Comparison of ENCODE assay signal across 25 cellular contexts in the genomic region with DNA sequence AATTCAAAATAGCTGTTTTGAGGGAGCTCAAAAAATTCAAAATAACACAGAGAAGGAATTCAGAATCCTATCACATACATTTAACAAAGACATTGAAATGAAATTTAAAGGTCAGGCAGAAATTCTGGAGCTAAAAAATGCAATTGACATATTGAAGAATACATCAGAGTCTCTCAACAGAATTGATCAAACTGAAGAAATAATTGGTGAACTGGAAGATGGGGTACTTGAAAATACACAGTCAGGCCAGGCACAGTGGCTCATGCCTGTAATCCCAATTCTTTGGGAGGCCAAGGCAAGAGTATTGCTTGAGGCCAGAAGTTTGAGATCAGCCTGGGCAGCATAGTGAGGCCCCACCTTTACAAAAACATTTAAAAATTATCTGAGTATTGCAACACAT. TPM values are rescaled to one million over a fixed set of nuclear protein-coding genes. Genes with fewer than 3 reads are reported as not detected.
DNase-seq lines count a peak whose midpoint lies in the region; ATAC-seq, FAIRE-seq and TF ChIP-seq lines count a peak whose summit lies in the region.
"Had no signal": no experiment of that assay in that cellular context is flagged by ENCODE, and none has a peak within 500 bp of the region (broad histone marks: within the 10 kb centered on the region; RNA-seq: fewer than 3 reads in every experiment).

No MANE protein-coding gene starts in this region.

- no peak overlapping the region for H3K4me3 ChIP-seq in HepG2 (replicated peaks in 1 of 3; ENCODE audit: insufficient read depth in 1 of 3, low read depth in 2 of 3, low read length in 3 of 3)
- no peak overlapping the region for H3K4me3 ChIP-seq in right lobe of liver
- H3K4me3 ChIP-seq in K562: no peak overlapping the region
- H3K4me3 ChIP-seq: BLaER1 had no signal

- H2AFZ ChIP-seq in HepG2 (ENCODE audit: low read length) (no peak overlapping the region), K562 (ENCODE audit: low read depth, low read length) (no peak overlapping the region)

- H4K20me1 ChIP-seq in HepG2 (ENCODE audit: insufficient read depth, low read length) (no peaks in the 10 kb centered on the region), K562 (replicated peaks; ENCODE audit: control insufficient read depth, insufficient read depth, low read length) (no peaks in the 10 kb centered on the region)
- H4K20me1 ChIP-seq: BLaER1 had no signal

- no peaks in the 10 kb centered on the region for H3K9me3 ChIP-seq in HepG2 (ENCODE audit: low read length)
- no peaks in the 10 kb centered on the region for H3K9me3 ChIP-seq in right lobe of liver
- peaks cover 3% of the 10 kb centered on the region; the same call in 1 of the 2 replicates for H3K9me3 ChIP-seq in K562 (replicated peaks; ENCODE audit: control insufficient read depth, insufficient read depth, low read depth, low read length)
- H3K9me3 ChIP-seq: BE2C had no signal

- no peak overlapping the region for H3K9ac ChIP-seq in HepG2 (ENCODE audit: insufficient read depth, low read depth, low read length)
- no peak overlapping the region for H3K9ac ChIP-seq in K562 (ENCODE audit: insufficient read depth in 1 of 2, low read depth in 2 of 2, low read length in 2 of 2)
- H3K9ac ChIP-seq: BLaER1 had no signal

- H3K27me3 ChIP-seq in HepG2 (ENCODE audit: control insufficient read depth in 1 of 2, insufficient read depth in 2 of 2, low read length in 2 of 2) (no peaks in the 10 kb centered on the region; a peak in 1 of 5 replicates), right lobe of liver (no peaks in the 10 kb centered on the region), K562 (ENCODE audit: control insufficient read depth in 2 of 2, insufficient read depth in 2 of 2, low read length in 2 of 2) (no peaks in the 10 kb centered on the region)
- H3K27me3 ChIP-seq: BE2C, BLaER1 had no signal

- ATAC-seq in HepG2 (no peak), right lobe of liver (no peak), K562 (no peak), HG03565 (IDR thresholded peaks at IDR 0.05; ENCODE audit: unreplicated experiment) (no peak), GM21423 (IDR thresholded peaks at IDR 0.05; ENCODE audit: unreplicated experiment) (no peak)

- TF ChIP-seq CTCF in HepG2 (CRISPR knock-in tag; IDR thresholded peaks at IDR 0.05) (no peak), right lobe of liver (IDR thresholded peaks at IDR 0.05) (no peak), K562 (IDR thresholded peaks at IDR 0.05 in 2 of 3, conservative IDR thresholded peaks at IDR 0.05 in 1 of 3; ENCODE audit: insufficient read depth in 2 of 3, low read depth in 1 of 3, low read length in 3 of 3) (no peak)

- no peak overlapping the region for H3K4me2 ChIP-seq in HepG2 (ENCODE audit: low read depth, low read length)
- H3K4me2 ChIP-seq in K562 (ENCODE audit: insufficient read depth, low read length): no peak overlapping the region
- H3K4me2 ChIP-seq: BLaER1 had no signal

- TF ChIP-seq POLR2A in HepG2 (IDR thresholded peaks at IDR 0.05; ENCODE audit: insufficient read depth in 1 of 2, low read depth in 2 of 2, low read length in 2 of 2) (no peak), right lobe of liver (IDR thresholded peaks at IDR 0.05) (no peak), K562 (conservative IDR thresholded peaks at IDR 0.05) (no peak)

- intact Hi-C loops in HepG2 (cut with micrococcal nuclease; ENCODE audit: unreplicated experiment) (no loop called here), right lobe of liver (cut with DNase I) (no loop called here), K562 (cut with micrococcal nuclease) (loop anchor here (5.0 kb wide), 1 partner anchor 288 kb away; the partner anchor contains the start of gene C14orf39)

- H3K4me1 ChIP-seq in HepG2 (ENCODE audit: insufficient read depth, low read length) (no peaks in the 10 kb centered on the region), right lobe of liver (no peaks in the 10 kb centered on the region), K562 (replicated peaks in 1 of 2; ENCODE audit: control insufficient read depth in 2 of 2, insufficient read depth in 2 of 2, low read length in 2 of 2) (peaks cover 0 to 3% of the 10 kb centered on the region in 2 experiments; a peak in 2 of 5 replicates)
- H3K4me1 ChIP-seq: BLaER1 had no signal

- no peak for TF ChIP-seq EP300 in HepG2 (IDR thresholded peaks at IDR 0.05; ENCODE audit: low read depth in 2 of 2, low read length in 2 of 2)
- no peak for TF ChIP-seq EP300 in HepG2 (CRISPR knock-in tag; IDR thresholded peaks at IDR 0.05; ENCODE audit: borderline replicate concordance)
- no peak for TF ChIP-seq EP300 in K562 (IDR thresholded peaks at IDR 0.05; ENCODE audit: low read length)

- BruUV-seq in HepG2 (replicated peaks; lab: Mats Ljungman, UMichigan) (no TSS peak), K562 (replicated peaks; lab: Mats Ljungman, UMichigan) (no TSS peak)

- no peaks in the 10 kb centered on the region for H3K9me1 ChIP-seq in K562 (ENCODE audit: control insufficient read depth, insufficient read depth, low read length)

- H3K79me2 ChIP-seq in HepG2 (ENCODE audit: insufficient read depth, low read length) (no peaks in the 10 kb centered on the region), K562 (ENCODE audit: control insufficient read depth, insufficient read depth, low read length) (no peaks in the 10 kb centered on the region)

- DNase-seq in HepG2 (ENCODE audit: low spot score) (no peak), right lobe of liver (no peak), K562 (ENCODE audit: extremely low read depth in 1 of 4, low spot score in 3 of 4) (no peak), urothelium cell line (ENCODE audit: low spot score) (no peak)
- DNase-seq: 8988T; ACHN; BE2C; C1 segment of cervical spinal cord; CD4-positive, alpha-beta memory T cell; CD4-positive, CD25-positive, alpha-beta regulatory T cell; CD8-positive, alpha-beta memory T cell; COR-L47; DMS 273 treated with DMSO at 0.1 percent for 48 hours; DMS153; DMS53; DMS79; DND-41; EL; GDM1 had no signal

- FAIRE-seq in HepG2 (lab: Jason Lieb, UNC) (no peak), K562 (lab: Jason Lieb, UNC) (no peak), urothelium cell line (lab: Jason Lieb, UNC) (peak; percentile 20)
- FAIRE-seq: A204.1, GM12891, GM19239 had no signal

- CTCF ChIA-PET in HepG2 (lab: Yijun Ruan, JAX; ENCODE audit: low intra/inter-chr PET ratio, low total read pairs) (no interaction called here), K562 (lab: Yijun Ruan, JAX; ENCODE audit: low intra/inter-chr PET ratio) (no interaction called here)

- POLR2A ChIA-PET in HepG2 (lab: Yijun Ruan, JAX): no interaction called here
- POLR2A ChIA-PET in K562 (lab: Yijun Ruan, JAX): no interaction called here

- H3K27ac ChIP-seq in HepG2 (ENCODE audit: extremely low read length, insufficient read depth, low read length) (no peak overlapping the region), right lobe of liver (no peak overlapping the region), K562 (ENCODE audit: extremely low read depth, low read depth, low read length) (no peak overlapping the region)
- H3K27ac ChIP-seq: BLaER1 had no signal

- TF ChIP-seq RAD21 in HepG2 (CRISPR knock-in tag; IDR thresholded peaks at IDR 0.05) (no peak), K562 (CRISPR knock-in tag; conservative IDR thresholded peaks at IDR 0.05 in 1 of 2, IDR thresholded peaks at IDR 0.05 in 1 of 2) (no peak)

- in situ Hi-C loops in HepG2 (cut with HindIII; ENCODE audit: extremely low pct_ligation_motif_present, low pct_unique_long_range_greater_than_20kb) (loop anchor here (25.0 kb wide), 1 partner anchor 687 kb away; no protein-coding TSS in a partner anchor), K562 (cut with MboI) (no loop called here)

- H3K36me3 ChIP-seq in HepG2 (replicated peaks in 1 of 2; ENCODE audit: control insufficient read depth in 1 of 2, insufficient read depth in 2 of 2, low read length in 2 of 2) (no peaks in the 10 kb centered on the region), right lobe of liver (no peaks in the 10 kb centered on the region), K562 (ENCODE audit: control insufficient read depth, insufficient read depth, low read length) (no peaks in the 10 kb centered on the region)
- H3K36me3 ChIP-seq: BE2C, BLaER1 had no signal

RNA-seq across cellular contexts. Expression of gene DHRS7, which starts 34.1 kb away (rescaled TPM):
- 25.2 and 44.4 TPM in 2 replicates for total RNA-seq in HepG2 (2016; rRNA removed; fragmentation: Illumina TruSeq; extraction: Trizol)
- total RNA-seq in HepG2 (2016; cell fraction: cytosol; rRNA removed; fragmentation: Illumina TruSeq; extraction: Trizol; ENCODE audit: low read depth): 7.9 and 8.6 TPM in 2 replicates
- total RNA-seq in HepG2 (2016; cell fraction: insoluble cytoplasmic fraction; rRNA removed; fragmentation: Illumina TruSeq; extraction: Trizol): 26.3 and 40.3 TPM in 2 replicates
- 9.4 and 10.7 TPM in 2 replicates for total RNA-seq in HepG2 (2016; cell fraction: membrane; rRNA removed; fragmentation: Illumina TruSeq; extraction: Trizol)
- 30.8 and 35.0 TPM in 2 replicates for total RNA-seq in HepG2 (2016; cell fraction: nucleus; rRNA removed; fragmentation: Illumina TruSeq; extraction: Trizol)
- polyA plus RNA-seq in HepG2 (2011; rRNA removed): 17.0 and 20.8 TPM in 2 replicates
- polyA plus RNA-seq in HepG2 (2011; cell fraction: cytosol; rRNA removed): 19.3 and 24.1 TPM in 2 replicates
- 9.2 and 12.0 TPM in 2 replicates for polyA plus RNA-seq in HepG2 (2011; cell fraction: nucleus; rRNA removed)
- 23.8 and 32.5 TPM in 2 replicates for polyA plus RNA-seq in HepG2 (2012)
- polyA plus RNA-seq in HepG2 (2016; cell fraction: cytosol; fragmentation: Illumina TruSeq; extraction: Trizol; ENCODE audit: low read depth): 6.4 and 6.9 TPM in 2 replicates
- polyA plus RNA-seq in HepG2 (2016; cell fraction: insoluble cytoplasmic fraction; fragmentation: Illumina TruSeq; extraction: Trizol; ENCODE audit: low read depth): 21.8 and 23.9 TPM in 2 replicates
- 8.3 and 8.6 TPM in 2 replicates for polyA plus RNA-seq in HepG2 (2016; cell fraction: membrane; fragmentation: Illumina TruSeq; extraction: Trizol; ENCODE audit: low read depth)
- 38.7 and 45.9 TPM in 2 replicates for polyA plus RNA-seq in HepG2 (2016; cell fraction: nucleus; fragmentation: Illumina TruSeq; extraction: Trizol; ENCODE audit: insufficient read depth, low read depth)
- 9.0 and 23.9 TPM in 2 replicates for polyA minus RNA-seq in HepG2 (2011; rRNA and poly(A)+ RNA removed; ENCODE audit: low replicate concordance)
- 15.3 and 15.4 TPM in 2 replicates for polyA minus RNA-seq in HepG2 (2011; cell fraction: cytosol; rRNA and poly(A)+ RNA removed)
- 11.6 and 15.4 TPM in 2 replicates for polyA minus RNA-seq in HepG2 (2011; cell fraction: nucleus; rRNA and poly(A)+ RNA removed)
- total RNA-seq in right lobe of liver: 100 to 1,000 TPM in 4 of 6 experiments, 10 to 100 TPM in 2; 65.0 to 153 (median 116) TPM
- total RNA-seq in K562 (2011; cell fraction: chromatin; rRNA removed; ENCODE audit: low replicate concordance): 15.4 and 17.6 TPM in 2 replicates
- total RNA-seq in K562 (2011; cell fraction: nucleolus; rRNA removed): 20.0 and 20.5 TPM in 2 replicates
- total RNA-seq in K562 (2011; cell fraction: nucleoplasm; rRNA removed): 20.5 and 27.2 TPM in 2 replicates
- 18.5 and 21.6 TPM in 2 replicates for total RNA-seq in K562 (2014; rRNA removed)
- 17.1 and 20.8 TPM in 2 replicates for total RNA-seq in K562 (2014; rRNA removed; fragmentation: Illumina TruSeq; extraction: Trizol)
- 13.9 and 14.3 TPM in 2 replicates for total RNA-seq in K562 (2015; rRNA removed; fragmentation: Illumina TruSeq; extraction: Trizol)
- 14.5 and 15.7 TPM in 2 replicates for total RNA-seq in K562 (2021)
- polyA plus RNA-seq in K562 (2011; rRNA removed): 10.1 and 10.2 TPM in 2 replicates
- 8.9 and 10.3 TPM in 2 replicates for polyA plus RNA-seq in K562 (2011; cell fraction: cytosol; rRNA removed)
- polyA plus RNA-seq in K562 (2011; cell fraction: nucleus; rRNA removed): 4.3 and 6.8 TPM in 2 replicates
- 16.4 and 25.2 TPM in 2 replicates for polyA plus RNA-seq in K562 (2012)
- polyA plus RNA-seq in K562 (2014; fragmentation: Illumina TruSeq; extraction: Trizol): 13.6 and 15.6 TPM in 2 replicates
- polyA plus RNA-seq in K562 (2014; fragmentation: Nextera tagmentation; extraction: Ambion mirVana): 10 to 100 TPM; 16.4 to 20.1 TPM
- 12.4 and 12.8 TPM in 2 replicates for polyA plus RNA-seq in K562 (2014; rRNA removed)
- 8.4 and 14.6 TPM in 2 replicates for polyA minus RNA-seq in K562 (2011; rRNA and poly(A)+ RNA removed)
- 3.0 and 5.6 TPM in 2 replicates for polyA minus RNA-seq in K562 (2011; cell fraction: cytosol; rRNA and poly(A)+ RNA removed)
- 5.3 and 8.9 TPM in 2 replicates for polyA minus RNA-seq in K562 (2011; cell fraction: nucleus; rRNA and poly(A)+ RNA removed)

RNA-seq across cellular contexts. Expression of gene PPM1A, which starts 49.7 kb away (rescaled TPM):
- total RNA-seq in HepG2 (2016; rRNA removed; fragmentation: Illumina TruSeq; extraction: Trizol) (29.8 and 37.6 TPM in 2 replicates), right lobe of liver (10 to 100 TPM; 32.6 to 54.7 (median 39.4) TPM), K562 (2014; rRNA removed) (5.5 and 6.0 TPM in 2 replicates), K562 (2014; rRNA removed; fragmentation: Illumina TruSeq; extraction: Trizol) (16.0 and 22.0 TPM in 2 replicates), K562 (2015; rRNA removed; fragmentation: Illumina TruSeq; extraction: Trizol) (13.7 TPM in 2 replicates), K562 (2021) (19.3 and 23.9 TPM in 2 replicates)
- 12.6 and 12.8 TPM in 2 replicates for total RNA-seq in HepG2 (2016; cell fraction: cytosol; rRNA removed; fragmentation: Illumina TruSeq; extraction: Trizol; ENCODE audit: low read depth)
- 27.0 and 34.6 TPM in 2 replicates for total RNA-seq in HepG2 (2016; cell fraction: insoluble cytoplasmic fraction; rRNA removed; fragmentation: Illumina TruSeq; extraction: Trizol)
- 36.5 and 40.3 TPM in 2 replicates for total RNA-seq in HepG2 (2016; cell fraction: membrane; rRNA removed; fragmentation: Illumina TruSeq; extraction: Trizol)
- 23.7 and 28.3 TPM in 2 replicates for total RNA-seq in HepG2 (2016; cell fraction: nucleus; rRNA removed; fragmentation: Illumina TruSeq; extraction: Trizol)
- polyA plus RNA-seq in HepG2 (2011; rRNA removed) (20.4 and 23.3 TPM in 2 replicates), K562 (2011; rRNA removed) (13.5 and 21.4 TPM in 2 replicates), K562 (2014; fragmentation: Illumina TruSeq; extraction: Trizol) (15.2 and 19.4 TPM in 2 replicates), K562 (2014; fragmentation: Nextera tagmentation; extraction: Ambion mirVana) (10 to 100 TPM; 10.1 to 13.6 TPM), K562 (2014; rRNA removed) (8.8 and 16.9 TPM in 2 replicates)
- polyA plus RNA-seq in HepG2 (2011; cell fraction: cytosol; rRNA removed): 6.8 and 14.1 TPM in 2 replicates
- 13.7 and 18.0 TPM in 2 replicates for polyA plus RNA-seq in HepG2 (2011; cell fraction: nucleus; rRNA removed)
- 29.6 and 41.4 TPM in 2 replicates for polyA plus RNA-seq in HepG2 (2012)
- polyA plus RNA-seq in HepG2 (2016; cell fraction: cytosol; fragmentation: Illumina TruSeq; extraction: Trizol; ENCODE audit: low read depth): 9.4 and 10.8 TPM in 2 replicates
- 30.9 and 34.7 TPM in 2 replicates for polyA plus RNA-seq in HepG2 (2016; cell fraction: insoluble cytoplasmic fraction; fragmentation: Illumina TruSeq; extraction: Trizol; ENCODE audit: low read depth)
- 23.2 and 25.1 TPM in 2 replicates for polyA plus RNA-seq in HepG2 (2016; cell fraction: membrane; fragmentation: Illumina TruSeq; extraction: Trizol; ENCODE audit: low read depth)
- polyA plus RNA-seq in HepG2 (2016; cell fraction: nucleus; fragmentation: Illumina TruSeq; extraction: Trizol; ENCODE audit: insufficient read depth, low read depth): 42.0 and 44.4 TPM in 2 replicates
- polyA minus RNA-seq in HepG2 (2011; rRNA and poly(A)+ RNA removed; ENCODE audit: low replicate concordance): 36.9 and 46.4 TPM in 2 replicates
- polyA minus RNA-seq in HepG2 (2011; cell fraction: cytosol; rRNA and poly(A)+ RNA removed): 25.6 and 32.2 TPM in 2 replicates
- polyA minus RNA-seq in HepG2 (2011; cell fraction: nucleus; rRNA and poly(A)+ RNA removed): 49.9 and 56.8 TPM in 2 replicates
- total RNA-seq in K562 (2011; cell fraction: chromatin; rRNA removed; ENCODE audit: low replicate concordance): 20.9 and 54.9 TPM in 2 replicates
- 2.7 and 4.5 TPM in 2 replicates for total RNA-seq in K562 (2011; cell fraction: nucleolus; rRNA removed)
- 12.0 and 24.3 TPM in 2 replicates for total RNA-seq in K562 (2011; cell fraction: nucleoplasm; rRNA removed)
- 2.8 and 9.5 TPM in 2 replicates for polyA plus RNA-seq in K562 (2011; cell fraction: cytosol; rRNA removed)
- 16.6 and 22.1 TPM in 2 replicates for polyA plus RNA-seq in K562 (2011; cell fraction: nucleus; rRNA removed)
- polyA plus RNA-seq in K562 (2012): 12.5 and 16.4 TPM in 2 replicates
- polyA minus RNA-seq in K562 (2011; rRNA and poly(A)+ RNA removed): 97.2 and 107 TPM in 2 replicates
- 14.7 and 24.0 TPM in 2 replicates for polyA minus RNA-seq in K562 (2011; cell fraction: cytosol; rRNA and poly(A)+ RNA removed)
- 12.5 and 24.0 TPM in 2 replicates for polyA minus RNA-seq in K562 (2011; cell fraction: nucleus; rRNA and poly(A)+ RNA removed)

Comparison
In these comparisons a context has a peak if more than half of its experiments do, and no peak if none do; other contexts are left out.
1. Of the 241 proteins assayed by ChIP-seq in both HepG2 and K562: peak only in HepG2: none; only in K562: ZNF280B; in both: none; in neither: 240.